In genomic region chr22:48303360-48303725, GRCh38 we compare ENCODE assay signal across 34 cellular contexts.
"Had no signal": no experiment of that assay in that cellular context is flagged by ENCODE, and none has a peak within 500 bp of the region (broad histone marks: within the 10 kb centered on the region; RNA-seq: fewer than 3 reads in every experiment).

No MANE protein-coding gene starts in this region.

- H3K4me3 ChIP-seq: MG63 had no signal

- DNase-seq: Karpas-422, Kasumi-1, MG63, MM.1S, MV-4-11, NCI-H1048, NCI-H1092, NCI-H1092 treated with DMSO at 0.1 percent for 48 hours, NCI-H1105, NCI-H1105 treated with DMSO at 0.1 percent for 48 hours, NCI-H1417, NCI-H1417 treated with DMSO at 0.1 percent for 48 hours, NCI-H1436, NCI-H1436 treated with DMSO at 0.1 percent for 48 hours, NCI-H146, NCI-H1694, NCI-H1694 treated with DMSO at 0.1 percent for 48 hours, NCI-H187, NCI-H187 treated with DMSO at 0.1 percent for 48 hours, NCI-H1930, NCI-H2029, NCI-H2029 treated with DMSO at 0.1 percent for 48 hours, NCI-H2081, NCI-H2107, NCI-H2171, NCI-H2171 treated with DMSO at 0.1 percent for 48 hours, NCI-H2227 treated with DMSO at 0.1 percent for 48 hours, NCI-H226, NCI-H345, NCI-H446, NCI-H446 treated with DMSO at 0.1 percent for 48 hours, NCI-H510A, NCI-H510A treated with DMSO at 0.1 percent for 48 hours had no signal

- H3K27me3 ChIP-seq: MG63 had no signal

- H3K36me3 ChIP-seq: MG63 had no signal

- H3K9me3 ChIP-seq: MG63 had no signal

- H3K27ac ChIP-seq: KMS-11 had no signal
